ENCODE assay signal across 37 cellular contexts in the genomic region with DNA sequence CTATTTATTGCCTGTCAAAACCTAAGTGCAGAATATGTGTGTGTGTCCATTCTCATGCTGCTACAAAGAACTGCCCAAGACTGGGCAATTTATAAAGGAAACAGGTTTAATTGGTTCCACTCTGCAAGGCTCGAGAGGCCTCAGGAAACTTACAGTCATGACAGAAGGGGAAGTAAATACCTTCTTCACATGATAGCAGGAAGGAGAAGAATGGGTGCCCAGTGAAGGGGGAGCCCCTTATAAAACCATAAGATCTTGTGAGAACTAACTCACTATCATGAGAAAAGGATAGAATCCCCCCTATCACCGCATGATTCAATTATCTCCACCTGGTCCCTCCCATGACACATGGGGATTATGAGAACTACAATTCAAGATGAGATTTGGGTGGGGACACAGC.
"Had no signal": no experiment of that assay in that cellular context is flagged by ENCODE, and none has a peak within 500 bp of the region (broad histone marks: within the 10 kb centered on the region; RNA-seq: fewer than 3 reads in every experiment).

No MANE protein-coding gene starts in this region.

- H3K9me3 Mint-ChIP-seq: activated naive CD4-positive, alpha-beta T cell treated with anti-CD3 and anti-CD28 coated beads for 36 hours; activated naive CD4-positive, alpha-beta T cell treated with anti-CD3 and anti-CD28 coated beads, Interleukin-2, amount 10 ng/mL, durations not matched to agents 7 days and 5 days; activated naive CD8-positive, alpha-beta T cell treated with anti-CD3 and anti-CD28 coated beads, Interleukin-2, amount 50 U/mL, for 24 hours had no signal

- H3K4me3 ChIP-seq: adrenal gland, ascending aorta, body of pancreas, breast epithelium, cardiac muscle cell had no signal

- H3K27me3 Mint-ChIP-seq: activated naive CD4-positive, alpha-beta T cell treated with anti-CD3 and anti-CD28 coated beads, Interleukin-2, amount 10 ng/mL, durations not matched to agents 7 days and 5 days; activated naive CD8-positive, alpha-beta T cell; activated naive CD8-positive, alpha-beta T cell treated with anti-CD3 and anti-CD28 coated beads for 36 hours; activated naive CD8-positive, alpha-beta T cell treated with anti-CD3 and anti-CD28 coated beads, Interleukin-2, amount 50 U/mL, for 24 hours; brain; central memory CD8-positive, alpha-beta T cell had no signal

- H3K36me3 Mint-ChIP-seq: activated naive CD4-positive, alpha-beta T cell treated with anti-CD3 and anti-CD28 coated beads, Interleukin-2, amount 10 ng/mL, durations not matched to agents 7 days and 5 days; activated naive CD4-positive, alpha-beta T cell treated with anti-CD3 and anti-CD28 coated beads, Interleukin-2, amount 50 U/mL, for 72 hours; activated naive CD8-positive, alpha-beta T cell; activated naive CD8-positive, alpha-beta T cell treated with anti-CD3 and anti-CD28 coated beads for 36 hours; activated naive CD8-positive, alpha-beta T cell treated with anti-CD3 and anti-CD28 coated beads, Interleukin-2, amount 10 ng/mL, durations not matched to agents 7 days and 5 days; brain had no signal

- H3K27ac Mint-ChIP-seq: activated naive CD4-positive, alpha-beta T cell treated with anti-CD3 and anti-CD28 coated beads for 36 hours; activated naive CD4-positive, alpha-beta T cell treated with anti-CD3 and anti-CD28 coated beads, Interleukin-2, amount 10 ng/mL, durations not matched to agents 7 days and 5 days; activated naive CD4-positive, alpha-beta T cell treated with anti-CD3 and anti-CD28 coated beads, Interleukin-2, amount 50 U/mL, for 24 hours; activated naive CD4-positive, alpha-beta T cell treated with anti-CD3 and anti-CD28 coated beads, Interleukin-2, amount 50 U/mL, for 72 hours; activated naive CD8-positive, alpha-beta T cell; activated naive CD8-positive, alpha-beta T cell treated with anti-CD3 and anti-CD28 coated beads for 36 hours; activated naive CD8-positive, alpha-beta T cell treated with anti-CD3 and anti-CD28 coated beads, Interleukin-2, amount 10 ng/mL, durations not matched to agents 7 days and 5 days; activated naive CD8-positive, alpha-beta T cell treated with anti-CD3 and anti-CD28 coated beads, Interleukin-2, amount 50 U/mL, for 24 hours; activated T-cell treated with anti-CD3 and anti-CD28 coated beads, Interleukin-2, amount 50 U/mL, for 72 hours; activated T-helper 1 cell treated with anti-CD3 and anti-CD28 coated beads, Interleukin-12 subunit alpha, Interleukin-12 subunit beta, Interleukin-2, Interleukin-4 antibody, amounts not matched to agents 30 ng/mL and 10 ng/mL and 1 ng/mL, durations not matched to agents 14 hours and 24 hours and 36 hours; activated T-helper 17 cell treated with anti-CD3 and anti-CD28 coated beads, Interleukin-2, amount 50 U/mL, for 72 hours; activated T-helper 2 cell treated with anti-CD3 and anti-CD28 coated beads, Interferon-gamma antibody, Interleukin-2, Interleukin-4, amounts not matched to agents 10 μg/mL and 5 μg/mL and 100 μg/mL, durations not matched to agents 14 hours and 24 hours and 36 hours; brain had no signal

- H3K4me1 Mint-ChIP-seq: activated naive CD4-positive, alpha-beta T cell treated with anti-CD3 and anti-CD28 coated beads, Interleukin-2, amount 10 ng/mL, durations not matched to agents 7 days and 5 days; activated naive CD4-positive, alpha-beta T cell treated with anti-CD3 and anti-CD28 coated beads, Interleukin-2, amount 50 U/mL, for 24 hours; activated naive CD8-positive, alpha-beta T cell treated with anti-CD3 and anti-CD28 coated beads for 36 hours; activated naive CD8-positive, alpha-beta T cell treated with anti-CD3 and anti-CD28 coated beads, Interleukin-2, amount 10 ng/mL, durations not matched to agents 7 days and 5 days; activated naive CD8-positive, alpha-beta T cell treated with anti-CD3 and anti-CD28 coated beads, Interleukin-2, amount 50 U/mL, for 24 hours; activated T-helper 17 cell treated with anti-CD3 and anti-CD28 coated beads, Interleukin-2, amount 50 U/mL, for 72 hours; brain; central memory CD8-positive, alpha-beta T cell had no signal

- DNase-seq: activated effector memory CD4-positive, alpha-beta T cell treated with anti-CD3 and anti-CD28 coated beads, Interleukin-2, amount 50 U/mL, for 16 hours; activated effector memory CD4-positive, alpha-beta T cell treated with Interleukin-2 at 50 U/mL for 16 hours; activated gamma-delta T cell; activated gamma-delta T cell treated with Interleukin-2 at 50 U/mL for 16 hours; activated naive CD4-positive, alpha-beta T cell; activated naive CD4-positive, alpha-beta T cell treated with anti-CD3 and anti-CD28 coated beads for 36 hours; activated naive CD4-positive, alpha-beta T cell treated with anti-CD3 and anti-CD28 coated beads, Interleukin-2, amount 10 ng/mL, durations not matched to agents 7 days and 5 days; activated naive CD4-positive, alpha-beta T cell treated with anti-CD3 and anti-CD28 coated beads, Interleukin-2, amount 50 U/mL, for 16 hours; activated naive CD4-positive, alpha-beta T cell treated with Interleukin-2 at 50 U/mL for 16 hours; activated naive CD8-positive, alpha-beta T cell treated with anti-CD3 and anti-CD28 coated beads for 36 hours; activated naive CD8-positive, alpha-beta T cell treated with anti-CD3 and anti-CD28 coated beads, Interleukin-2, amount 10 ng/mL, durations not matched to agents 7 days and 5 days; activated naive CD8-positive, alpha-beta T cell treated with anti-CD3 and anti-CD28 coated beads, Interleukin-2, amount 50 U/mL, for 24 hours; activated T-cell treated with anti-CD3 and anti-CD28 coated beads, Interleukin-2, amount 50 U/mL, for 1 hour; activated T-cell treated with anti-CD3 and anti-CD28 coated beads, Interleukin-2, amount 50 U/mL, for 4 hours; activated T-cell treated with anti-CD3 and anti-CD28 coated beads, Interleukin-2, amount 50 U/mL, for 48 hours; activated T-cell treated with anti-CD3 and anti-CD28 coated beads, Interleukin-2, amount 50 U/mL, for 72 hours; adrenal gland; amniotic stem cell; amygdala; anterior cingulate cortex; aorta; body of pancreas; brain microvascular endothelial cell; caudate nucleus; central memory CD4-positive, alpha-beta T cell; cerebellar nuclear complex had no signal

- H3K4me3 Mint-ChIP-seq: activated naive CD4-positive, alpha-beta T cell treated with anti-CD3 and anti-CD28 coated beads for 36 hours; activated naive CD4-positive, alpha-beta T cell treated with anti-CD3 and anti-CD28 coated beads, Interleukin-2, amount 10 ng/mL, durations not matched to agents 7 days and 5 days; activated naive CD4-positive, alpha-beta T cell treated with anti-CD3 and anti-CD28 coated beads, Interleukin-2, amount 50 U/mL, for 24 hours; activated naive CD8-positive, alpha-beta T cell; activated naive CD8-positive, alpha-beta T cell treated with anti-CD3 and anti-CD28 coated beads for 36 hours; activated naive CD8-positive, alpha-beta T cell treated with anti-CD3 and anti-CD28 coated beads, Interleukin-2, amount 10 ng/mL, durations not matched to agents 7 days and 5 days; activated naive CD8-positive, alpha-beta T cell treated with anti-CD3 and anti-CD28 coated beads, Interleukin-2, amount 50 U/mL, for 24 hours; activated T-cell treated with anti-CD3 and anti-CD28 coated beads, Interleukin-2, amount 50 U/mL, for 4 hours; activated T-cell treated with anti-CD3 and anti-CD28 coated beads, Interleukin-2, amount 50 U/mL, for 72 hours; activated T-helper 1 cell treated with anti-CD3 and anti-CD28 coated beads, Interleukin-12 subunit alpha, Interleukin-12 subunit beta, Interleukin-2, Interleukin-4 antibody, amounts not matched to agents 30 ng/mL and 10 ng/mL and 1 ng/mL, durations not matched to agents 14 hours and 24 hours and 36 hours; activated T-helper 17 cell treated with anti-CD3 and anti-CD28 coated beads, Interleukin-2, amount 50 U/mL, for 72 hours; brain; central memory CD8-positive, alpha-beta T cell had no signal

- ATAC-seq: activated naive CD4-positive, alpha-beta T cell treated with anti-CD3 and anti-CD28 coated beads, Interleukin-2, amount 50 U/mL, for 72 hours; activated naive CD8-positive, alpha-beta T cell treated with anti-CD3 and anti-CD28 coated beads, Interleukin-2, amount 50 U/mL, for 24 hours; activated T-cell treated with anti-CD3 and anti-CD28 coated beads, Interleukin-2, amount 50 U/mL, for 4 hours; activated T-cell treated with anti-CD3 and anti-CD28 coated beads, Interleukin-2, amount 50 U/mL, for 72 hours; activated T-helper 17 cell treated with anti-CD3 and anti-CD28 coated beads, Interleukin-2, amount 50 U/mL, for 72 hours; body of pancreas had no signal
